Comparison of ENCODE assay signal across 14 cellular contexts in genomic region chr20:60211618-60212463, GRCh38.
"Had no signal": no experiment of that assay in that cellular context is flagged by ENCODE, and none has a peak within 500 bp of the region (broad histone marks: within the 10 kb centered on the region; RNA-seq: fewer than 3 reads in every experiment).

No MANE protein-coding gene starts in this region.

- H3K36me3 Mint-ChIP-seq: naive thymus-derived CD8-positive, alpha-beta T cell; type B pancreatic cell; WTC11 had no signal

- H3K4me3 Mint-ChIP-seq: activated CD4-positive, alpha-beta memory T cell treated with anti-CD3 and anti-CD28 coated beads, Interleukin-2, amount 10 ng/mL, durations not matched to agents 7 days and 5 days; activated T-cell treated with anti-CD3 and anti-CD28 coated beads, Interleukin-2, amount 50 U/mL, for 4 hours; effector memory CD8-positive, alpha-beta T cell; naive thymus-derived CD8-positive, alpha-beta T cell; stimulated activated naive CD8-positive, alpha-beta T cell treated with anti-CD3 and anti-CD28 coated beads, Interleukin-15, Interleukin-2, amounts not matched to agents 100 ng/mL and 50 ng/mL, for 24 hours; T-helper 17 cell; type B pancreatic cell; WTC11 had no signal

- H3K27ac Mint-ChIP-seq: activated CD4-positive, alpha-beta memory T cell treated with anti-CD3 and anti-CD28 coated beads, Interleukin-2, amount 10 ng/mL, durations not matched to agents 7 days and 5 days; stimulated activated naive CD8-positive, alpha-beta T cell treated with anti-CD3 and anti-CD28 coated beads, Interleukin-15, Interleukin-2, amounts not matched to agents 100 ng/mL and 50 ng/mL, for 24 hours; type B pancreatic cell; WTC11 had no signal

- H3K9me3 ChIP-seq: heart left ventricle, prostate gland, right lobe of liver, suprapubic skin had no signal

- H3K36me3 ChIP-seq: heart left ventricle, prostate gland, right lobe of liver, suprapubic skin had no signal

- H3K27me3 Mint-ChIP-seq: activated CD4-positive, alpha-beta memory T cell treated with anti-CD3 and anti-CD28 coated beads, Interleukin-2, amount 10 ng/mL, durations not matched to agents 7 days and 5 days had no signal

- H3K4me3 ChIP-seq: heart left ventricle, prostate gland, right lobe of liver, smooth muscle cell, suprapubic skin had no signal

- H3K4me2 ChIP-seq: smooth muscle cell had no signal

- H3K27me3 ChIP-seq: right lobe of liver, suprapubic skin had no signal

- H3K4me1 ChIP-seq: prostate gland, right lobe of liver, suprapubic skin had no signal

- H3K27ac ChIP-seq: epithelial cell of prostate, heart left ventricle, prostate gland, right lobe of liver, suprapubic skin had no signal

- H3K9me3 Mint-ChIP-seq: activated CD4-positive, alpha-beta memory T cell treated with anti-CD3 and anti-CD28 coated beads, Interleukin-2, amount 10 ng/mL, durations not matched to agents 7 days and 5 days; activated T-cell treated with anti-CD3 and anti-CD28 coated beads, Interleukin-2, amount 50 U/mL, for 4 hours; effector memory CD8-positive, alpha-beta T cell; naive thymus-derived CD8-positive, alpha-beta T cell; stimulated activated naive CD8-positive, alpha-beta T cell treated with anti-CD3 and anti-CD28 coated beads, Interleukin-15, Interleukin-2, amounts not matched to agents 100 ng/mL and 50 ng/mL, for 24 hours; type B pancreatic cell; WTC11 had no signal
